8 cellular contexts compared by ENCODE assay signal in genomic region chr5:88269222-88269771, GRCh38. TPM values are rescaled to one million over a fixed set of nuclear protein-coding genes. Genes with fewer than 3 reads are reported as not detected.
DNase-seq lines count a peak whose midpoint lies in the region; ATAC-seq and TF ChIP-seq lines count a peak whose summit lies in the region.

No MANE protein-coding gene starts in this region.

- intact Hi-C loops in adrenal gland (cut with DNase I): no loop called here

- POLR2A ChIA-PET in AG04450 (lab: Yijun Ruan, JAX): no interaction called here

- ATAC-seq in HG02884 (IDR thresholded peaks at IDR 0.05; ENCODE audit: unreplicated experiment): peak; percentile 21

- TF ChIP-seq CTCF in AG04450 (IDR thresholded peaks at IDR 0.05; ENCODE audit: low read depth, low read length): no peak
- TF ChIP-seq CTCF in GM12875 (IDR thresholded peaks at IDR 0.05; ENCODE audit: borderline replicate concordance, insufficient read depth, low read depth, low read length): no peak
- no peak for TF ChIP-seq CTCF in adrenal gland (IDR thresholded peaks at IDR 0.05)

- no peak for DNase-seq in AG04450 (ENCODE audit: low read depth, low spot score)
- peak; percentile 62 for DNase-seq in NCI-H748 (lab: John Stamatoyannopoulos, UW; ENCODE audit: unreplicated experiment)
- peak in 5 of 7 donors; percentile 10 to 20 (median 14) for DNase-seq in adrenal gland
- no peak for DNase-seq in iPS DF 6.9 (ENCODE audit: low read depth, low spot score)
- DNase-seq in skeletal muscle cell (ENCODE audit: low read depth): no peak
- no peak for DNase-seq in NCI-H524 treated with DMSO at 0.1 percent for 48 hours (lab: John Stamatoyannopoulos, UW)

- CTCF ChIA-PET in AG04450 (lab: Charles Lee): no interaction called here

- H3K36me3 ChIP-seq in adrenal gland (replicated peaks in 1 of 2): no peaks in the 10 kb centered on the region
- H3K36me3 ChIP-seq in iPS DF 6.9 (ENCODE audit: control insufficient read depth, insufficient read depth, low read length): no peaks in the 10 kb centered on the region

- H3K4me3 ChIP-seq in AG04450 (ENCODE audit: low read depth, low read length): peak overlapping the region; percentile 71
- H3K4me3 ChIP-seq in GM12875 (ENCODE audit: low read depth, low read length): peak overlapping the region; percentile 64
- peak overlapping the region in 3 of 4 donors; percentile 21 to 96 (median 86) for H3K4me3 ChIP-seq in adrenal gland
- peak overlapping the region; percentile 64; the same call in 1 of the 2 replicates for H3K4me3 ChIP-seq in iPS DF 6.9 (ENCODE audit: low read length)
- peak overlapping the region; percentile 99 for H3K4me3 ChIP-seq in skeletal muscle cell (ENCODE audit: low read depth, low read length)

- H3K9me3 ChIP-seq in AG04450 (ENCODE audit: control insufficient read depth, insufficient read depth, low read length) (no peaks in the 10 kb centered on the region), adrenal gland (replicated peaks in 1 of 3) (no peaks in the 10 kb centered on the region), iPS DF 6.9 (ENCODE audit: control insufficient read depth, insufficient read depth, low read length) (no peaks in the 10 kb centered on the region)

- no peak for TF ChIP-seq POLR2A in adrenal gland (IDR thresholded peaks at IDR 0.05)

- peaks cover 4 to 31% of the 10 kb centered on the region in 2 donors for H3K4me1 ChIP-seq in adrenal gland (replicated peaks in 1 of 2)
- H3K4me1 ChIP-seq in iPS DF 6.9 (ENCODE audit: control insufficient read depth, insufficient read depth, low read length): no peaks in the 10 kb centered on the region

- H3K27ac ChIP-seq in AG04450 (ENCODE audit: low read depth, low read length) (no peak overlapping the region), adrenal gland (peak overlapping the region in 2 of 5 donors; percentile 30 to 78), iPS DF 6.9 (ENCODE audit: low read length) (no peak overlapping the region)

- WGBS in adrenal gland, 4 donors: 5 to 9% (median 7%) methylated on average over 16 of the region's 16 CpGs
- no CpG with 5 or more reads among the region's 16 CpGs for WGBS in iPS DF 6.9 (ENCODE audit: insufficient coverage, insufficient read length)

- H3K27me3 ChIP-seq in AG04450 (ENCODE audit: control insufficient read depth, insufficient read depth, low read length) (no peaks in the 10 kb centered on the region), adrenal gland (no peaks in the 10 kb centered on the region), iPS DF 6.9 (ENCODE audit: control insufficient read depth, insufficient read depth, low read length) (no peaks in the 10 kb centered on the region)

RNA-seq across cellular contexts. Expression of gene TMEM161B, which starts 0.7 kb away (rescaled TPM):
- 8.6 and 14.4 TPM in 2 replicates for polyA plus RNA-seq in AG04450 (2011; rRNA removed)
- polyA minus RNA-seq in AG04450 (2011; rRNA and poly(A)+ RNA removed): 14.8 and 18.6 TPM in 2 replicates
- 10 to 100 TPM in 6 of 8 donors, 1 to 10 TPM in 2; 5.6 to 19.3 (median 14.5) TPM for total RNA-seq in adrenal gland
- polyA plus RNA-seq in adrenal gland: 10 to 100 TPM in 1 of 3 donors, 1 to 10 TPM in 2; 3.8 to 15.7 (median 4.5) TPM

Comparison
In these comparisons a context has a peak if more than half of its experiments do, and no peak if none do; other contexts are left out.
1. DNase-seq: peak in NCI-H748 (single experiment) and adrenal gland (5 of 7); none in AG04450 (single experiment), iPS DF 6.9 (single experiment), skeletal muscle cell (single experiment) and NCI-H524 treated with DMSO at 0.1 percent for 48 hours (single experiment).
2. Peak in every context shown above with its lines, with median percentiles within 50 percentile points of each other: H3K4me3 ChIP-seq.